Comparison of ENCODE assay signal across 7 cellular contexts in the genomic region with DNA sequence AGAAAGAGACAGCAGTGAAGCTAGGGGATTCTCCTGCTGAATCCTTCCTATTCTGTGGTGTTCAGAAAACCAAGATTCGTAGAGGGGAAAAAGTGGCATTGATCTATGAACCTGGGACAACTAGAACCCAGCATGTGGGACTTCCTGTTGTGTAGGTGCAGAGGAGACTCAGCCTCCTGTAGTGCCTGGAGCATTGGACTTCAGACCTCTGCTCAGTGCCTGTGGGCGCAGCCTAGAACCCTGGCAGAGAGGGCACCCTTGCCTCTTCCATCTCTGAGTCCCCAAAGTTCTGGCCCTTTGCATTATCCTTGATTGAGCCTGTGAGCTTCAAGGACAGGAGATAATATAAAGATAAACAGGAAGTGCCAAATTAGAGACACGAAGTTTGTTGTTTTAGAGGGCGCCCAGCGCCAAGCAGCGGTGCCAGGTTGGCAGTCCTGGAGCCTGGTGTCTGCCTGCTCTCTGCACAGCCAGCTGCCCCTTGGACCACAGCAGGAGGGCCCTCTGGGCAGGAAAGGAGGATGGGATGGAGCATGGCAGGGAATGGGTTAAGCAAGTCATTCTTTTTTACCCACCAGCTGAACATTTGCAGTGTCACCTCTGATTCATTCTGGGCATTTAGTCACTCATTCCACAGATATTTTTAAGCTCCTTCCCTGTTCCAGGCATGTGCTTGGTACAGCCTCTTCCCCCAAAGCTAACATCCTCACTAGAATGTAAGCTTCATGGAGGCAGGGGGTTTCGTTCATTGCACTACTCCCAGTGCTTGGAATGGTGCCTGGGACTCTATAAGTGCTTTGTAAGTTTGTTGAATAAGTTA. TPM values are rescaled to one million over a fixed set of nuclear protein-coding genes. Genes with fewer than 3 reads are reported as not detected.
DNase-seq lines count a peak whose midpoint lies in the region; ATAC-seq, FAIRE-seq and TF ChIP-seq lines count a peak whose summit lies in the region.
"Had no signal": no experiment of that assay in that cellular context is flagged by ENCODE, and none has a peak within 500 bp of the region (broad histone marks: within the 10 kb centered on the region; RNA-seq: fewer than 3 reads in every experiment).

No MANE protein-coding gene starts in this region.

- H3K36me3 ChIP-seq in GM23248 (ENCODE audit: low read depth) (no peaks in the 10 kb centered on the region), RWPE2 (ENCODE audit: low read depth) (no peaks in the 10 kb centered on the region), HepG2 (replicated peaks in 1 of 2; ENCODE audit: control insufficient read depth in 1 of 2, insufficient read depth in 2 of 2, low read length in 2 of 2) (no peaks in the 10 kb centered on the region)

- DNase-seq in GM23248 (peak; percentile 90), RWPE2 (ENCODE audit: low spot score) (no peak), HepG2 (ENCODE audit: low spot score) (no peak), WTC11 (ENCODE audit: low spot score) (no peak), GM20000 (ENCODE audit: low spot score) (no peak), NOMO-1 treated with DMSO at 0.1 percent for 48 hours (lab: John Stamatoyannopoulos, UW; ENCODE audit: unreplicated experiment) (no peak)
- DNase-seq: mesendoderm had no signal

- H3K27ac ChIP-seq in GM23248: peak overlapping the region; percentile 84
- H3K27ac ChIP-seq in RWPE2 (ENCODE audit: poor library complexity, severe bottlenecking): peak overlapping the region; percentile 87
- no peak overlapping the region for H3K27ac ChIP-seq in HepG2 (ENCODE audit: extremely low read length, insufficient read depth, low read length)

- no peaks in the 10 kb centered on the region for H3K79me2 ChIP-seq in GM23248 (ENCODE audit: insufficient read depth)
- no peaks in the 10 kb centered on the region for H3K79me2 ChIP-seq in HepG2 (ENCODE audit: insufficient read depth, low read length)

- peak; percentile 77 for ATAC-seq in RWPE2 (ENCODE audit: low read depth)
- ATAC-seq in HepG2: peak; percentile 43; the same call in 2 of the 3 replicates
- ATAC-seq in WTC11: no peak

- TF ChIP-seq EP300 in HepG2 (IDR thresholded peaks at IDR 0.05; ENCODE audit: low read depth in 2 of 2, low read length in 2 of 2) (no peak), HepG2 (CRISPR knock-in tag; IDR thresholded peaks at IDR 0.05; ENCODE audit: borderline replicate concordance) (no peak)

- H3K4me2 ChIP-seq in GM23248 (ENCODE audit: unreplicated experiment) (peak overlapping the region; percentile 74), HepG2 (ENCODE audit: low read depth, low read length) (peak overlapping the region; percentile 27; the same call in 1 of the 2 replicates)

- no peak overlapping the region for H3K27ac Mint-ChIP-seq in WTC11

- POLR2A ChIA-PET in HepG2 (lab: Yijun Ruan, JAX): interaction anchor here (1.0 kb wide), 1 partner anchor 33 kb away, joined by 3 read pairs; a partner anchor contains a TSS
- POLR2A ChIA-PET in WTC11 (lab: Charles Lee): interaction anchor here (0.6 kb wide), 1 partner anchor 10 kb away, joined by 4 read pairs; no protein-coding TSS in a partner anchor

- H3K4me1 ChIP-seq in GM23248 (ENCODE audit: insufficient read depth) (peaks cover 16% of the 10 kb centered on the region), RWPE2 (ENCODE audit: insufficient read depth, poor library complexity, severe bottlenecking) (peaks cover 26% of the 10 kb centered on the region), HepG2 (ENCODE audit: insufficient read depth, low read length) (peaks cover 16% of the 10 kb centered on the region)

- H3K9me3 Mint-ChIP-seq in WTC11: no peaks in the 10 kb centered on the region

- in situ Hi-C loops in GM23248 (cut with MboI) (no loop called here), HepG2 (cut with HindIII; ENCODE audit: extremely low pct_ligation_motif_present, low pct_unique_long_range_greater_than_20kb) (no loop called here)

- H3K27me3 ChIP-seq in GM23248 (replicated peaks; ENCODE audit: insufficient read depth) (no peaks in the 10 kb centered on the region; the same call in 1 of the 2 replicates), RWPE2 (ENCODE audit: insufficient read depth, poor library complexity, severe bottlenecking) (no peaks in the 10 kb centered on the region), HepG2 (ENCODE audit: control insufficient read depth in 1 of 2, insufficient read depth in 2 of 2, low read length in 2 of 2) (peaks cover 2 to 21% of the 10 kb centered on the region in 2 experiments; a peak in 4 of 5 replicates)

- H3K9me2 ChIP-seq in GM23248 (ENCODE audit: insufficient read depth): no peaks in the 10 kb centered on the region

- TF ChIP-seq RAD21 in HepG2 (CRISPR knock-in tag; IDR thresholded peaks at IDR 0.05): no peak

- H3K9me3 ChIP-seq in GM23248 (ENCODE audit: low read depth): no peaks in the 10 kb centered on the region
- H3K9me3 ChIP-seq in RWPE2 (ENCODE audit: severe bottlenecking): no peaks in the 10 kb centered on the region
- no peaks in the 10 kb centered on the region for H3K9me3 ChIP-seq in HepG2 (ENCODE audit: low read length)

- intact Hi-C loops in HepG2 (cut with micrococcal nuclease; ENCODE audit: unreplicated experiment): no loop called here

- H3K4me1 Mint-ChIP-seq in WTC11: peaks cover 12% of the 10 kb centered on the region

- H3K36me3 Mint-ChIP-seq in WTC11: no peaks in the 10 kb centered on the region

- H3K4me3 Mint-ChIP-seq in WTC11: no peak overlapping the region

- peak; percentile 40 for FAIRE-seq in HepG2 (lab: Jason Lieb, UNC)

- peak overlapping the region; percentile 93 for H2AFZ ChIP-seq in GM23248
- H2AFZ ChIP-seq in HepG2 (ENCODE audit: low read length): no peak overlapping the region

- CTCF ChIA-PET in HepG2 (lab: Yijun Ruan, JAX; ENCODE audit: low intra/inter-chr PET ratio, low total read pairs) (no interaction called here), WTC11 (lab: Charles Lee) (interaction anchor here (0.8 to 2.5 kb wide), 5 partner anchors 9 to 27 kb away, joined by 3 to 15 read pairs (median 9); a partner anchor contains a TSS)

- no peak for TF ChIP-seq POLR2A in HepG2 (IDR thresholded peaks at IDR 0.05; ENCODE audit: insufficient read depth in 1 of 2, low read depth in 2 of 2, low read length in 2 of 2)

- H3K9ac ChIP-seq in GM23248 (peak overlapping the region; percentile 63), HepG2 (ENCODE audit: insufficient read depth, low read depth, low read length) (no peak overlapping the region)

- no peaks in the 10 kb centered on the region for H4K20me1 ChIP-seq in GM23248 (ENCODE audit: insufficient read depth)
- no peaks in the 10 kb centered on the region for H4K20me1 ChIP-seq in HepG2 (ENCODE audit: insufficient read depth, low read length)

- H3K27me3 Mint-ChIP-seq in WTC11 (ENCODE audit: low read depth): peaks cover 53% of the 10 kb centered on the region

- H3F3A ChIP-seq in GM23248 (ENCODE audit: insufficient read depth): no peaks in the 10 kb centered on the region

- H3K4me3 ChIP-seq in GM23248 (no peak overlapping the region), RWPE2 (ENCODE audit: severe bottlenecking) (no peak overlapping the region), HepG2 (replicated peaks in 1 of 3; ENCODE audit: insufficient read depth in 1 of 3, low read depth in 2 of 3, low read length in 3 of 3) (no peak overlapping the region)

- WGBS in GM23248 (ENCODE audit: low coverage in 1 of 2, low lambda C conversion rate in 2 of 2, missing lambda C conversion rate in 2 of 2), 2 experiments: 61% methylated on average over 7 of the region's 7 CpGs
- WGBS in HepG2 (ENCODE audit: low lambda C conversion rate): 41% methylated on average over 7 of the region's 7 CpGs

- TF ChIP-seq CTCF in RWPE2 (IDR thresholded peaks at IDR 0.05; ENCODE audit: poor library complexity, severe bottlenecking) (no peak), HepG2 (CRISPR knock-in tag; IDR thresholded peaks at IDR 0.05) (no peak), WTC11 (IDR thresholded peaks at IDR 0.05) (no peak), GM20000 (IDR thresholded peaks at IDR 0.05; ENCODE audit: extremely low read depth, missing control alignments) (no peak)

- no TSS peak for BruUV-seq in HepG2 (replicated peaks; lab: Mats Ljungman, UMichigan)

RNA-seq across cellular contexts. Expression of a gene that starts 11.9 kb away (rescaled TPM):
- not detected in 2 replicates for total RNA-seq in GM23248 (2014; rRNA removed; shearing (Covaris generic))
- polyA plus RNA-seq in GM23248 (2016; fragmentation: Nextera tagmentation; extraction: Ambion mirVana) (not detected in 2 replicates), HepG2 (2011; rRNA removed) (0.07 and 0.09 TPM in 2 replicates)
- total RNA-seq in HepG2 (2016; rRNA removed; fragmentation: Illumina TruSeq; extraction: Trizol) (0.07 TPM in 1 of 2 replicates, not detected in the other), WTC11 (2021) (2.0 to 3.3 TPM (median 2.3 TPM) in 3 replicates)
- total RNA-seq in HepG2 (2016; cell fraction: cytosol; rRNA removed; fragmentation: Illumina TruSeq; extraction: Trizol; ENCODE audit: low read depth): not detected in 2 replicates
- total RNA-seq in HepG2 (2016; cell fraction: insoluble cytoplasmic fraction; rRNA removed; fragmentation: Illumina TruSeq; extraction: Trizol): 0.04 TPM in 1 of 2 replicates, not detected in the other
- 0.03 and 0.10 TPM in 2 replicates for total RNA-seq in HepG2 (2016; cell fraction: membrane; rRNA removed; fragmentation: Illumina TruSeq; extraction: Trizol)
- total RNA-seq in HepG2 (2016; cell fraction: nucleus; rRNA removed; fragmentation: Illumina TruSeq; extraction: Trizol): not detected in 2 replicates
- polyA plus RNA-seq in HepG2 (2011; cell fraction: cytosol; rRNA removed): 0.05 and 0.07 TPM in 2 replicates
- polyA plus RNA-seq in HepG2 (2011; cell fraction: nucleus; rRNA removed): 0.19 and 0.28 TPM in 2 replicates
- 0.09 TPM in 2 replicates for polyA plus RNA-seq in HepG2 (2012)
- not detected in 2 replicates for polyA plus RNA-seq in HepG2 (2016; cell fraction: cytosol; fragmentation: Illumina TruSeq; extraction: Trizol; ENCODE audit: low read depth)
- polyA plus RNA-seq in HepG2 (2016; cell fraction: insoluble cytoplasmic fraction; fragmentation: Illumina TruSeq; extraction: Trizol; ENCODE audit: low read depth): 0.09 TPM in 1 of 2 replicates, not detected in the other
- polyA plus RNA-seq in HepG2 (2016; cell fraction: membrane; fragmentation: Illumina TruSeq; extraction: Trizol; ENCODE audit: low read depth): not detected in 2 replicates
- 0.15 and 0.19 TPM in 2 replicates for polyA plus RNA-seq in HepG2 (2016; cell fraction: nucleus; fragmentation: Illumina TruSeq; extraction: Trizol; ENCODE audit: insufficient read depth, low read depth)
- 0.04 and 0.05 TPM in 2 replicates for polyA minus RNA-seq in HepG2 (2011; rRNA and poly(A)+ RNA removed; ENCODE audit: low replicate concordance)
- polyA minus RNA-seq in HepG2 (2011; cell fraction: cytosol; rRNA and poly(A)+ RNA removed): not detected in 2 replicates
- not detected in 2 replicates for polyA minus RNA-seq in HepG2 (2011; cell fraction: nucleus; rRNA and poly(A)+ RNA removed)

RNA-seq across cellular contexts. Expression of a gene that starts 21.8 kb away (rescaled TPM):
- 36.3 and 41.2 TPM in 2 replicates for total RNA-seq in GM23248 (2014; rRNA removed; shearing (Covaris generic))
- polyA plus RNA-seq in GM23248 (2016; fragmentation: Nextera tagmentation; extraction: Ambion mirVana) (38.6 and 39.5 TPM in 2 replicates), HepG2 (2011; rRNA removed) (21.7 and 28.6 TPM in 2 replicates)
- total RNA-seq in HepG2 (2016; rRNA removed; fragmentation: Illumina TruSeq; extraction: Trizol) (15.0 and 29.5 TPM in 2 replicates), WTC11 (2021) (50.8 to 54.1 TPM (median 51.6 TPM) in 3 replicates)
- total RNA-seq in HepG2 (2016; cell fraction: cytosol; rRNA removed; fragmentation: Illumina TruSeq; extraction: Trizol; ENCODE audit: low read depth): 14.0 and 15.6 TPM in 2 replicates
- total RNA-seq in HepG2 (2016; cell fraction: insoluble cytoplasmic fraction; rRNA removed; fragmentation: Illumina TruSeq; extraction: Trizol): 14.9 and 29.8 TPM in 2 replicates
- total RNA-seq in HepG2 (2016; cell fraction: membrane; rRNA removed; fragmentation: Illumina TruSeq; extraction: Trizol): 9.4 and 10.4 TPM in 2 replicates
- 38.4 and 39.4 TPM in 2 replicates for total RNA-seq in HepG2 (2016; cell fraction: nucleus; rRNA removed; fragmentation: Illumina TruSeq; extraction: Trizol)
- 12.8 and 18.6 TPM in 2 replicates for polyA plus RNA-seq in HepG2 (2011; cell fraction: cytosol; rRNA removed)
- polyA plus RNA-seq in HepG2 (2011; cell fraction: nucleus; rRNA removed): 254 and 255 TPM in 2 replicates
- polyA plus RNA-seq in HepG2 (2012): 16.2 and 19.4 TPM in 2 replicates
- 2.8 and 3.6 TPM in 2 replicates for polyA plus RNA-seq in HepG2 (2016; cell fraction: cytosol; fragmentation: Illumina TruSeq; extraction: Trizol; ENCODE audit: low read depth)
- polyA plus RNA-seq in HepG2 (2016; cell fraction: insoluble cytoplasmic fraction; fragmentation: Illumina TruSeq; extraction: Trizol; ENCODE audit: low read depth): 11.1 and 13.6 TPM in 2 replicates
- polyA plus RNA-seq in HepG2 (2016; cell fraction: membrane; fragmentation: Illumina TruSeq; extraction: Trizol; ENCODE audit: low read depth): 4.4 and 5.4 TPM in 2 replicates
- 76.0 and 78.1 TPM in 2 replicates for polyA plus RNA-seq in HepG2 (2016; cell fraction: nucleus; fragmentation: Illumina TruSeq; extraction: Trizol; ENCODE audit: insufficient read depth, low read depth)
- 22.3 and 32.7 TPM in 2 replicates for polyA minus RNA-seq in HepG2 (2011; rRNA and poly(A)+ RNA removed; ENCODE audit: low replicate concordance)
- 4.6 and 7.0 TPM in 2 replicates for polyA minus RNA-seq in HepG2 (2011; cell fraction: cytosol; rRNA and poly(A)+ RNA removed)
- polyA minus RNA-seq in HepG2 (2011; cell fraction: nucleus; rRNA and poly(A)+ RNA removed): 42.1 and 48.9 TPM in 2 replicates

RNA-seq across cellular contexts. Expression of a gene that starts 31.4 kb away (rescaled TPM):
- total RNA-seq in GM23248 (2014; rRNA removed; shearing (Covaris generic)): not detected in 2 replicates
- polyA plus RNA-seq in GM23248 (2016; fragmentation: Nextera tagmentation; extraction: Ambion mirVana) (0.82 and 0.95 TPM in 2 replicates), HepG2 (2011; rRNA removed) (0.09 and 0.16 TPM in 2 replicates)
- total RNA-seq in HepG2 (2016; rRNA removed; fragmentation: Illumina TruSeq; extraction: Trizol) (0.09 and 0.13 TPM in 2 replicates), WTC11 (2021) (0.09 to 0.39 TPM (median 0.30 TPM) in 3 replicates)
- total RNA-seq in HepG2 (2016; cell fraction: cytosol; rRNA removed; fragmentation: Illumina TruSeq; extraction: Trizol; ENCODE audit: low read depth): 0.26 TPM in 1 of 2 replicates, not detected in the other
- 0.15 and 0.22 TPM in 2 replicates for total RNA-seq in HepG2 (2016; cell fraction: insoluble cytoplasmic fraction; rRNA removed; fragmentation: Illumina TruSeq; extraction: Trizol)
- total RNA-seq in HepG2 (2016; cell fraction: membrane; rRNA removed; fragmentation: Illumina TruSeq; extraction: Trizol): 0.14 TPM in 1 of 2 replicates, not detected in the other
- total RNA-seq in HepG2 (2016; cell fraction: nucleus; rRNA removed; fragmentation: Illumina TruSeq; extraction: Trizol): 0.43 TPM in 1 of 2 replicates, not detected in the other
- 0.15 and 0.18 TPM in 2 replicates for polyA plus RNA-seq in HepG2 (2011; cell fraction: cytosol; rRNA removed)
- 0.19 and 0.42 TPM in 2 replicates for polyA plus RNA-seq in HepG2 (2011; cell fraction: nucleus; rRNA removed)
- polyA plus RNA-seq in HepG2 (2012): 0.70 and 0.75 TPM in 2 replicates
- polyA plus RNA-seq in HepG2 (2016; cell fraction: cytosol; fragmentation: Illumina TruSeq; extraction: Trizol; ENCODE audit: low read depth): 0.11 and 0.22 TPM in 2 replicates
- polyA plus RNA-seq in HepG2 (2016; cell fraction: insoluble cytoplasmic fraction; fragmentation: Illumina TruSeq; extraction: Trizol; ENCODE audit: low read depth): 0.35 and 0.46 TPM in 2 replicates
- polyA plus RNA-seq in HepG2 (2016; cell fraction: membrane; fragmentation: Illumina TruSeq; extraction: Trizol; ENCODE audit: low read depth): 0.23 TPM in 2 replicates
- 0.43 and 0.74 TPM in 2 replicates for polyA plus RNA-seq in HepG2 (2016; cell fraction: nucleus; fragmentation: Illumina TruSeq; extraction: Trizol; ENCODE audit: insufficient read depth, low read depth)
- polyA minus RNA-seq in HepG2 (2011; rRNA and poly(A)+ RNA removed; ENCODE audit: low replicate concordance): 0.46 and 1.2 TPM in 2 replicates
- polyA minus RNA-seq in HepG2 (2011; cell fraction: cytosol; rRNA and poly(A)+ RNA removed): 0.44 and 0.59 TPM in 2 replicates
- 0.62 TPM in 1 of 2 replicates, not detected in the other for polyA minus RNA-seq in HepG2 (2011; cell fraction: nucleus; rRNA and poly(A)+ RNA removed)

RNA-seq across cellular contexts. Expression of a gene that starts 31.5 kb away (rescaled TPM):
- 24.8 and 37.3 TPM in 2 replicates for total RNA-seq in GM23248 (2014; rRNA removed; shearing (Covaris generic))
- polyA plus RNA-seq in GM23248 (2016; fragmentation: Nextera tagmentation; extraction: Ambion mirVana) (30.6 and 35.1 TPM in 2 replicates), HepG2 (2011; rRNA removed) (149 and 157 TPM in 2 replicates)
- total RNA-seq in HepG2 (2016; rRNA removed; fragmentation: Illumina TruSeq; extraction: Trizol) (56.7 and 59.7 TPM in 2 replicates), WTC11 (2021) (80.1 to 87.0 TPM (median 85.3 TPM) in 3 replicates)
- total RNA-seq in HepG2 (2016; cell fraction: cytosol; rRNA removed; fragmentation: Illumina TruSeq; extraction: Trizol; ENCODE audit: low read depth): 23.2 and 23.8 TPM in 2 replicates
- 54.4 and 59.8 TPM in 2 replicates for total RNA-seq in HepG2 (2016; cell fraction: insoluble cytoplasmic fraction; rRNA removed; fragmentation: Illumina TruSeq; extraction: Trizol)
- total RNA-seq in HepG2 (2016; cell fraction: membrane; rRNA removed; fragmentation: Illumina TruSeq; extraction: Trizol): 57.6 and 61.5 TPM in 2 replicates
- total RNA-seq in HepG2 (2016; cell fraction: nucleus; rRNA removed; fragmentation: Illumina TruSeq; extraction: Trizol): 27.0 and 27.8 TPM in 2 replicates
- polyA plus RNA-seq in HepG2 (2011; cell fraction: cytosol; rRNA removed): 163 and 193 TPM in 2 replicates
- polyA plus RNA-seq in HepG2 (2011; cell fraction: nucleus; rRNA removed): 84.2 and 97.9 TPM in 2 replicates
- 98.1 and 124 TPM in 2 replicates for polyA plus RNA-seq in HepG2 (2012)
- 32.0 and 36.2 TPM in 2 replicates for polyA plus RNA-seq in HepG2 (2016; cell fraction: cytosol; fragmentation: Illumina TruSeq; extraction: Trizol; ENCODE audit: low read depth)
- 90.1 and 104 TPM in 2 replicates for polyA plus RNA-seq in HepG2 (2016; cell fraction: insoluble cytoplasmic fraction; fragmentation: Illumina TruSeq; extraction: Trizol; ENCODE audit: low read depth)
- 63.3 and 69.4 TPM in 2 replicates for polyA plus RNA-seq in HepG2 (2016; cell fraction: membrane; fragmentation: Illumina TruSeq; extraction: Trizol; ENCODE audit: low read depth)
- polyA plus RNA-seq in HepG2 (2016; cell fraction: nucleus; fragmentation: Illumina TruSeq; extraction: Trizol; ENCODE audit: insufficient read depth, low read depth): 52.7 and 55.5 TPM in 2 replicates
- 135 and 309 TPM in 2 replicates for polyA minus RNA-seq in HepG2 (2011; rRNA and poly(A)+ RNA removed; ENCODE audit: low replicate concordance)
- 101 and 106 TPM in 2 replicates for polyA minus RNA-seq in HepG2 (2011; cell fraction: cytosol; rRNA and poly(A)+ RNA removed)
- polyA minus RNA-seq in HepG2 (2011; cell fraction: nucleus; rRNA and poly(A)+ RNA removed): 28.0 and 36.1 TPM in 2 replicates

RNA-seq across cellular contexts. Expression of a gene that starts 33.2 kb away (rescaled TPM):
- 2.5 and 3.2 TPM in 2 replicates for total RNA-seq in GM23248 (2014; rRNA removed; shearing (Covaris generic))
- polyA plus RNA-seq in GM23248 (2016; fragmentation: Nextera tagmentation; extraction: Ambion mirVana) (13.6 and 14.2 TPM in 2 replicates), HepG2 (2011; rRNA removed) (4.2 and 4.8 TPM in 2 replicates)
- total RNA-seq in HepG2 (2016; rRNA removed; fragmentation: Illumina TruSeq; extraction: Trizol) (1.4 and 1.5 TPM in 2 replicates), WTC11 (2021) (9.9 to 11.5 TPM (median 10.7 TPM) in 3 replicates)
- 0.44 and 0.71 TPM in 2 replicates for total RNA-seq in HepG2 (2016; cell fraction: cytosol; rRNA removed; fragmentation: Illumina TruSeq; extraction: Trizol; ENCODE audit: low read depth)
- total RNA-seq in HepG2 (2016; cell fraction: insoluble cytoplasmic fraction; rRNA removed; fragmentation: Illumina TruSeq; extraction: Trizol): 1.1 and 1.3 TPM in 2 replicates
- 2.2 and 2.7 TPM in 2 replicates for total RNA-seq in HepG2 (2016; cell fraction: membrane; rRNA removed; fragmentation: Illumina TruSeq; extraction: Trizol)
- total RNA-seq in HepG2 (2016; cell fraction: nucleus; rRNA removed; fragmentation: Illumina TruSeq; extraction: Trizol): 1.6 and 2.4 TPM in 2 replicates
- polyA plus RNA-seq in HepG2 (2011; cell fraction: cytosol; rRNA removed): 1.9 and 2.3 TPM in 2 replicates
- polyA plus RNA-seq in HepG2 (2011; cell fraction: nucleus; rRNA removed): 13.9 and 14.8 TPM in 2 replicates
- polyA plus RNA-seq in HepG2 (2012): 10.5 and 11.9 TPM in 2 replicates
- polyA plus RNA-seq in HepG2 (2016; cell fraction: cytosol; fragmentation: Illumina TruSeq; extraction: Trizol; ENCODE audit: low read depth): 1.5 and 1.9 TPM in 2 replicates
- polyA plus RNA-seq in HepG2 (2016; cell fraction: insoluble cytoplasmic fraction; fragmentation: Illumina TruSeq; extraction: Trizol; ENCODE audit: low read depth): 6.9 and 11.6 TPM in 2 replicates
- polyA plus RNA-seq in HepG2 (2016; cell fraction: membrane; fragmentation: Illumina TruSeq; extraction: Trizol; ENCODE audit: low read depth): 4.2 and 5.0 TPM in 2 replicates
- 12.2 and 15.0 TPM in 2 replicates for polyA plus RNA-seq in HepG2 (2016; cell fraction: nucleus; fragmentation: Illumina TruSeq; extraction: Trizol; ENCODE audit: insufficient read depth, low read depth)
- polyA minus RNA-seq in HepG2 (2011; rRNA and poly(A)+ RNA removed; ENCODE audit: low replicate concordance): 4.3 and 7.9 TPM in 2 replicates
- 2.9 and 5.7 TPM in 2 replicates for polyA minus RNA-seq in HepG2 (2011; cell fraction: cytosol; rRNA and poly(A)+ RNA removed)
- 3.1 and 3.5 TPM in 2 replicates for polyA minus RNA-seq in HepG2 (2011; cell fraction: nucleus; rRNA and poly(A)+ RNA removed)
